ENCODE assay signal across 13 cellular contexts in genomic region chr2:51032748-51033355, GRCh38. TPM values are rescaled to one million over a fixed set of nuclear protein-coding genes. Genes with fewer than 3 reads are reported as not detected.
DNase-seq lines count a peak whose midpoint lies in the region; TF ChIP-seq lines count a peak whose summit lies in the region.
"Had no signal": no experiment of that assay in that cellular context is flagged by ENCODE, and none has a peak within 500 bp of the region (broad histone marks: within the 10 kb centered on the region; RNA-seq: fewer than 3 reads in every experiment).

No MANE protein-coding gene starts in this region.

- H3K27me3 ChIP-seq in BE2C, result no peaks in the 10 kb centered on the region
- no peaks in the 10 kb centered on the region for H3K27me3 ChIP-seq in endocrine pancreas (ENCODE audit: control insufficient read depth, insufficient read depth, low read length)
- no peaks in the 10 kb centered on the region for H3K27me3 ChIP-seq in neural cell (ENCODE audit: insufficient read depth, low read depth, low read length)
- peaks cover 0 to 36% (median 0%) of the 10 kb centered on the region in 3 donors for H3K27me3 ChIP-seq in sigmoid colon
- H3K27me3 ChIP-seq: MG63 had no signal

- intact Hi-C loops in sigmoid colon (cut with DNase I), result no loop called here

- H3K4me3 ChIP-seq in BE2C (ENCODE audit: low read depth, low read length), result peak overlapping the region; percentile 75
- peak overlapping the region; percentile 94 for H3K4me3 ChIP-seq in endocrine pancreas (ENCODE audit: control insufficient read depth, insufficient read depth, low read length)
- peak overlapping the region; percentile 70 for H3K4me3 ChIP-seq in neural cell (ENCODE audit: low read length)
- peak overlapping the region in 1 of 4 donors; percentile 36 for H3K4me3 ChIP-seq in sigmoid colon
- H3K4me3 ChIP-seq: MG63, thoracic aorta had no signal

- H3K4me2 ChIP-seq in neural cell (ENCODE audit: low read length), result peak overlapping the region; percentile 62

- no peaks in the 10 kb centered on the region for H3K9me2 ChIP-seq in neural cell (ENCODE audit: insufficient read depth, low read length)

- H3K27ac ChIP-seq in neural cell (ENCODE audit: low read length) (peak overlapping the region; percentile 80), sigmoid colon (no peak overlapping the region)
- H3K27ac ChIP-seq: esophagus squamous epithelium, thoracic aorta had no signal

- H3K79me2 ChIP-seq in neural cell (replicated peaks; ENCODE audit: insufficient read depth, low read length), result peaks cover 26% of the 10 kb centered on the region

- H3K9me3 ChIP-seq in BE2C, result no peaks in the 10 kb centered on the region
- no peaks in the 10 kb centered on the region for H3K9me3 ChIP-seq in endocrine pancreas (ENCODE audit: control insufficient read depth, low read length)
- peaks cover 1% of the 10 kb centered on the region for H3K9me3 ChIP-seq in neural cell (ENCODE audit: low read length)
- H3K9me3 ChIP-seq in sigmoid colon, result no peaks in the 10 kb centered on the region
- H3K9me3 ChIP-seq: MG63, thoracic aorta had no signal

- H3K4me1 ChIP-seq in BE2C (0 out of 2 replicates have a peak, but pooled peaks cover 2% of the 10 kb centered on the region), endocrine pancreas (ENCODE audit: control insufficient read depth, insufficient read depth, low read length) (peaks cover 11% of the 10 kb centered on the region), sigmoid colon (peaks cover 0 to 10% (median 4%) of the 10 kb centered on the region in 4 donors)
- H3K4me1 ChIP-seq: esophagus squamous epithelium had no signal

- TF ChIP-seq POLR2A in sigmoid colon (IDR thresholded peaks at IDR 0.05), result no peak

- no peaks in the 10 kb centered on the region for H3F3A ChIP-seq in neural cell (ENCODE audit: insufficient read depth, low read length, poor library complexity, severe bottlenecking)

- TF ChIP-seq CTCF in BE2C (IDR thresholded peaks at IDR 0.05; ENCODE audit: low read depth, low read length) (no peak), neural cell (IDR thresholded peaks at IDR 0.05; ENCODE audit: poor library complexity, severe bottlenecking) (no peak), sigmoid colon (IDR thresholded peaks at IDR 0.05) (no peak)

- TF ChIP-seq RAD21 in neural cell (conservative IDR thresholded peaks at IDR 0.05), result no peak

- H2AFZ ChIP-seq in neural cell (ENCODE audit: low read depth, low read length), result peak overlapping the region; percentile 72

- DNase-seq in BE2C, result no peak
- peak; percentile 25 for DNase-seq in NCI-H2227 treated with DMSO at 0.1 percent for 48 hours (lab: John Stamatoyannopoulos, UW)
- no peak for DNase-seq in NCI-H2081 (lab: John Stamatoyannopoulos, UW)
- no peak for DNase-seq in sigmoid colon
- no peak for DNase-seq in globus pallidus (ENCODE audit: low spot score)
- DNase-seq in NCI-H146 treated with DMSO at 0.1 percent for 48 hours (lab: John Stamatoyannopoulos, UW; ENCODE audit: unreplicated experiment), result no peak
- DNase-seq: CD8-positive, alpha-beta T cell; esophagus squamous epithelium had no signal

- no peaks in the 10 kb centered on the region for H4K20me1 ChIP-seq in neural cell (ENCODE audit: insufficient read depth)

- 13 to 16% methylated on average over 8 of the region's 8 CpGs for WGBS in sigmoid colon, 2 donors

- H3K36me3 ChIP-seq in BE2C (no peaks in the 10 kb centered on the region), endocrine pancreas (ENCODE audit: control insufficient read depth, insufficient read depth, low read length) (peaks cover 2% of the 10 kb centered on the region), neural cell (ENCODE audit: insufficient read depth, low read length) (peaks cover 3% of the 10 kb centered on the region), sigmoid colon (no peaks in the 10 kb centered on the region)
- H3K36me3 ChIP-seq: esophagus squamous epithelium, MG63, thoracic aorta had no signal

- H3K9ac ChIP-seq in endocrine pancreas (ENCODE audit: control insufficient read depth, insufficient read depth, low read length) (peak overlapping the region; percentile 73), neural cell (ENCODE audit: low read length) (peak overlapping the region; percentile 71)

- TF ChIP-seq EP300 in neural cell (conservative IDR thresholded peaks at IDR 0.05; ENCODE audit: poor library complexity, severe bottlenecking) (no peak), sigmoid colon (IDR thresholded peaks at IDR 0.05) (no peak)

TF ChIP-seq in neural cell, 6 proteins besides CTCF, POLR2A, EP300 and RAD21:
- no peak for TF ChIP-seq MXI1 (conservative IDR thresholded peaks at IDR 0.05; ENCODE audit: poor library complexity, severe bottlenecking)
- no peak for TF ChIP-seq TAF1 (IDR thresholded peaks at IDR 0.05; ENCODE audit: low read depth)
- no peak for TF ChIP-seq REST (IDR thresholded peaks at IDR 0.05; ENCODE audit: borderline replicate concordance)
- TF ChIP-seq POLR2AphosphoS5 (IDR thresholded peaks at IDR 0.05), result no peak
- no peak for TF ChIP-seq EZH2 (IDR thresholded peaks at IDR 0.05; ENCODE audit: borderline replicate concordance, insufficient read depth, low read length, poor library complexity, severe bottlenecking)
- TF ChIP-seq SMC3 (conservative IDR thresholded peaks at IDR 0.05; ENCODE audit: poor library complexity), result no peak

RNA-seq across cellular contexts. Expression of gene NRXN1, which starts 0.9 kb away (rescaled TPM):
- 20.5 TPM for polyA plus RNA-seq in BE2C (2012; ENCODE audit: insufficient read depth, insufficient read length, low read depth)
- polyA plus RNA-seq in neural cell (245 and 253 TPM in 2 replicates), sigmoid colon (1 to 10 TPM in 1 of 3 donors, under 1 TPM in 1, not detected in 1; 0.60 to 1.7 TPM)
- polyA minus RNA-seq in neural cell, result 959 and 1,080 TPM in 2 replicates
- total RNA-seq in sigmoid colon, result 10 to 100 TPM; 24.3 to 99.5 (median 36.5) TPM
- total RNA-seq: CD8-positive, alpha-beta T cell had no signal
- polyA plus RNA-seq: keratinocyte had no signal

Comparison
In these comparisons a context has a peak if more than half of its experiments do, and no peak if none do; other contexts are left out.
1. RNA of gene NRXN1, which starts 0.9 kb away (polyA plus RNA-seq): 245 to 253 TPM in neural cell; 0.60 to 1.7 TPM in sigmoid colon; every median in the first group is over 10 times any median in the second.